31 cellular contexts compared by ENCODE assay signal in genomic region chr2:145423809-145424208, GRCh38.
"Had no signal": no experiment of that assay in that cellular context is flagged by ENCODE, and none has a peak within 500 bp of the region (broad histone marks: within the 10 kb centered on the region; RNA-seq: fewer than 3 reads in every experiment).

No MANE protein-coding gene starts in this region.

- ATAC-seq: activated CD8-positive, alpha-beta T cell treated with anti-CD3 and anti-CD28 coated beads for 36 hours; activated naive CD4-positive, alpha-beta T cell treated with anti-CD3 and anti-CD28 coated beads, Interleukin-2, amount 50 U/mL, for 72 hours; activated T-cell treated with anti-CD3 and anti-CD28 coated beads, Interleukin-2, amount 50 U/mL, for 4 hours; activated T-cell treated with anti-CD3 and anti-CD28 coated beads, Interleukin-2, amount 50 U/mL, for 72 hours; activated T-helper 17 cell treated with anti-CD3 and anti-CD28 coated beads, Interleukin-2, amount 50 U/mL, for 72 hours; body of pancreas had no signal

- H3K27ac ChIP-seq: adrenal gland, body of pancreas, brain microvascular endothelial cell, breast epithelium, VCaP had no signal

- H3K36me3 ChIP-seq: adrenal gland, brain microvascular endothelial cell, breast epithelium had no signal

- H3K4me1 ChIP-seq: adrenal gland, body of pancreas, breast epithelium had no signal

- DNase-seq: activated B cell treated with CpG ODN at 0.5 μM for 24 hours; activated CD4-positive, alpha-beta memory T cell treated with anti-CD3 and anti-CD28 coated beads for 36 hours; activated CD4-positive, alpha-beta T cell treated with anti-CD3 and anti-CD28 coated beads for 4 hours; activated CD4-positive, alpha-beta T cell treated with anti-CD3 and anti-CD28 coated beads, Interleukin-2, amount 10 ng/mL, durations not matched to agents 24 days and 14 days; activated CD4-positive, alpha-beta T cell treated with anti-CD3 and anti-CD28 coated beads, Interleukin-2, amount 50 U/mL, for 1 hour; activated CD4-positive, alpha-beta T cell treated with anti-CD3 and anti-CD28 coated beads, Interleukin-2, amount 50 U/mL, for 4 hours; activated CD4-positive, CD25-positive, alpha-beta regulatory T cell treated with anti-CD3 and anti-CD28 coated beads, Interleukin-2, amount 50 U/mL, for 72 hours; activated CD8-positive, alpha-beta memory T cell treated with anti-CD3 and anti-CD28 coated beads, Interleukin-2, amount 50 U/mL, for 4 hours; activated CD8-positive, alpha-beta T cell treated with anti-CD3 and anti-CD28 coated beads for 36 hours; activated effector memory CD4-positive, alpha-beta T cell treated with anti-CD3 and anti-CD28 coated beads, Interleukin-2, amount 50 U/mL, for 16 hours; activated gamma-delta T cell treated with Interleukin-2 at 50 U/mL for 16 hours; activated naive CD4-positive, alpha-beta T cell; activated naive CD4-positive, alpha-beta T cell treated with anti-CD3 and anti-CD28 coated beads for 36 hours; activated naive CD4-positive, alpha-beta T cell treated with anti-CD3 and anti-CD28 coated beads, Interleukin-2, amount 50 U/mL, for 16 hours; activated naive CD8-positive, alpha-beta T cell treated with anti-CD3 and anti-CD28 coated beads for 36 hours; activated T-cell treated with anti-CD3 and anti-CD28 coated beads for 4 hours; activated T-cell treated with anti-CD3 and anti-CD28 coated beads, Interleukin-2, amount 50 U/mL, for 1 hour; activated T-cell treated with anti-CD3 and anti-CD28 coated beads, Interleukin-2, amount 50 U/mL, for 4 hours; activated T-cell treated with anti-CD3 and anti-CD28 coated beads, Interleukin-2, amount 50 U/mL, for 72 hours; adrenal gland; amniotic stem cell; aorta; body of pancreas; brain microvascular endothelial cell; central memory CD4-positive, alpha-beta T cell; T-helper 9 cell had no signal

- H3K4me3 ChIP-seq: adrenal gland, body of pancreas, breast epithelium had no signal

- FAIRE-seq: astrocyte had no signal

- H3K27me3 ChIP-seq: adrenal gland, body of pancreas, brain microvascular endothelial cell, breast epithelium had no signal
